In genomic region chr12:124469193-124469888, GRCh38 we compare ENCODE assay signal across 9 cellular contexts.
DNase-seq lines count a peak whose midpoint lies in the region; ATAC-seq, FAIRE-seq and TF ChIP-seq lines count a peak whose summit lies in the region.
"Had no signal": no experiment of that assay in that cellular context is flagged by ENCODE, and none has a peak within 500 bp of the region (broad histone marks: within the 10 kb centered on the region; RNA-seq: fewer than 3 reads in every experiment).

No MANE protein-coding gene starts in this region.

- ATAC-seq in GM21529 (IDR thresholded peaks at IDR 0.05; ENCODE audit: unreplicated experiment), result no peak

- H2AFZ ChIP-seq in OCI-LY7 (ENCODE audit: low read length), result no peak overlapping the region
- no peak overlapping the region for H2AFZ ChIP-seq in endothelial cell of umbilical vein (ENCODE audit: low read depth, low read length)
- no peak overlapping the region for H2AFZ ChIP-seq in smooth muscle cell (ENCODE audit: low read depth)

- no peak for FAIRE-seq in endothelial cell of umbilical vein (lab: Jason Lieb, UNC)

- H3K9ac ChIP-seq in endothelial cell of umbilical vein (replicated peaks; ENCODE audit: extremely low read depth, insufficient read depth, low read length) (no peak overlapping the region), smooth muscle cell (ENCODE audit: low read depth) (no peak overlapping the region)
- H3K9ac ChIP-seq: BLaER1 had no signal

- H3K79me2 ChIP-seq in OCI-LY7 (ENCODE audit: insufficient read depth, low read depth, low read length) (no peaks in the 10 kb centered on the region), endothelial cell of umbilical vein (ENCODE audit: control insufficient read depth, insufficient read depth, low read length) (peaks cover 5% of the 10 kb centered on the region), smooth muscle cell (ENCODE audit: low read depth) (peaks cover 51% of the 10 kb centered on the region)

- H3K4me3 ChIP-seq in OCI-LY7 (ENCODE audit: low read depth, low read length, poor library complexity, severe bottlenecking) (no peak overlapping the region), endothelial cell of umbilical vein (replicated peaks in 1 of 3; ENCODE audit: insufficient read depth in 1 of 3, low read depth in 1 of 3, low read length in 3 of 3) (no peak overlapping the region), smooth muscle cell (no peak overlapping the region)
- H3K4me3 ChIP-seq: BLaER1 had no signal

- BruUV-seq in OCI-LY7 (replicated peaks; lab: Mats Ljungman, UMichigan) (no TSS peak), endothelial cell of umbilical vein (replicated peaks; lab: Mats Ljungman, UMichigan) (no TSS peak)

- 72% methylated on average over 11 of the region's 11 CpGs for WGBS in smooth muscle cell (ENCODE audit: low lambda C conversion rate)

- H4K20me1 ChIP-seq in OCI-LY7 (ENCODE audit: insufficient read depth, low read length) (no peaks in the 10 kb centered on the region), endothelial cell of umbilical vein (replicated peaks; ENCODE audit: control insufficient read depth, extremely low read depth, insufficient read depth, low read length) (no peaks in the 10 kb centered on the region), smooth muscle cell (ENCODE audit: low read depth) (peaks cover 56% of the 10 kb centered on the region)

- intact Hi-C loops in OCI-LY7 (cut with micrococcal nuclease; ENCODE audit: unreplicated experiment) (loop anchor here (5.0 kb wide), 3 partner anchors 77 to 298 kb away; no protein-coding TSS in a partner anchor), endothelial cell of umbilical vein (cut with micrococcal nuclease) (loop anchor here (5.0 kb wide), 1 partner anchor 112 kb away; no protein-coding TSS in a partner anchor)

- dilution Hi-C loops in endothelial cell of umbilical vein (cut with MboI; ENCODE audit: extremely low pct_ligation_motif_present, low sequenced_read_pairs), result no loop called here

- peaks cover 13% of the 10 kb centered on the region for H3F3A ChIP-seq in smooth muscle cell (ENCODE audit: low read depth)

- POLR2A ChIA-PET in OCI-LY7 (lab: Charles Lee) (interaction anchor here (0.7 kb wide), 1 partner anchor 318 kb away, joined by 3 read pairs; no protein-coding TSS in a partner anchor), endothelial cell of umbilical vein (lab: Charles Lee) (no interaction called here)

- no peaks in the 10 kb centered on the region for H3K27me3 ChIP-seq in endothelial cell of umbilical vein (ENCODE audit: control insufficient read depth in 2 of 2, insufficient read depth in 2 of 2, low read length in 2 of 2)
- no peaks in the 10 kb centered on the region for H3K27me3 ChIP-seq in smooth muscle cell (ENCODE audit: low read depth)
- H3K27me3 ChIP-seq: BLaER1 had no signal

- H3K4me1 ChIP-seq in OCI-LY7 (ENCODE audit: insufficient read depth, low read length, poor library complexity, severe bottlenecking) (peaks cover 28% of the 10 kb centered on the region), endothelial cell of umbilical vein (ENCODE audit: control insufficient read depth, extremely low read depth, insufficient read depth, low read length) (peaks cover 12% of the 10 kb centered on the region), smooth muscle cell (ENCODE audit: low read depth) (no peaks in the 10 kb centered on the region)

- peak; percentile 19 for DNase-seq in NCI-H748 (lab: John Stamatoyannopoulos, UW; ENCODE audit: unreplicated experiment)
- DNase-seq in NCI-H748 treated with DMSO at 0.1 percent for 48 hours (lab: John Stamatoyannopoulos, UW), result no peak
- DNase-seq in OCI-LY7 (ENCODE audit: low spot score), result peak; percentile 29
- DNase-seq in endothelial cell of umbilical vein (ENCODE audit: low read depth, low spot score), result no peak
- DNase-seq in smooth muscle cell (lab: John Stamatoyannopoulos, UW; ENCODE audit: unreplicated experiment), result no peak
- no peak for DNase-seq in NCI-H146 (lab: John Stamatoyannopoulos, UW)
- DNase-seq in ecto neural progenitor cell (ENCODE audit: low spot score), result no peak

- H3K36me3 ChIP-seq in OCI-LY7 (ENCODE audit: insufficient read depth, low read length) (peaks cover 71% of the 10 kb centered on the region), endothelial cell of umbilical vein (ENCODE audit: control insufficient read depth in 2 of 2, extremely low read depth in 1 of 2, insufficient read depth in 2 of 2, low read length in 2 of 2) (peaks cover 14 to 34% of the 10 kb centered on the region in 2 experiments), smooth muscle cell (ENCODE audit: low read depth) (peaks cover 12% of the 10 kb centered on the region)

- H3K9me3 ChIP-seq in OCI-LY7 (ENCODE audit: low read length), result peaks cover 35% of the 10 kb centered on the region; the same call in 1 of the 2 replicates
- H3K9me3 ChIP-seq in endothelial cell of umbilical vein (replicated peaks; ENCODE audit: control insufficient read depth, insufficient read depth, low read length), result peaks cover 2% of the 10 kb centered on the region
- no peaks in the 10 kb centered on the region for H3K9me3 ChIP-seq in smooth muscle cell (replicated peaks; ENCODE audit: low read depth)

- H3K4me2 ChIP-seq in OCI-LY7 (ENCODE audit: low read length), result no peak overlapping the region
- H3K4me2 ChIP-seq in endothelial cell of umbilical vein (ENCODE audit: insufficient read depth, low read length), result no peak overlapping the region
- no peak overlapping the region for H3K4me2 ChIP-seq in smooth muscle cell
- H3K4me2 ChIP-seq: BLaER1 had no signal

- H3K27ac ChIP-seq in OCI-LY7 (ENCODE audit: low read depth, low read length, poor library complexity, severe bottlenecking), result no peak overlapping the region
- no peak overlapping the region for H3K27ac ChIP-seq in endothelial cell of umbilical vein (ENCODE audit: insufficient read depth, low read depth, low read length)
- H3K27ac ChIP-seq in smooth muscle cell (ENCODE audit: low read depth), result no peak overlapping the region
- H3K27ac ChIP-seq: BLaER1 had no signal

- CTCF ChIA-PET in OCI-LY7 (lab: Charles Lee; ENCODE audit: unreplicated experiment) (no interaction called here), endothelial cell of umbilical vein (lab: Charles Lee) (interaction anchor here (1.4 kb wide), 1 partner anchor 89 kb away, joined by 4 read pairs; no protein-coding TSS in a partner anchor)

- TF ChIP-seq CTCF in OCI-LY7 (conservative IDR thresholded peaks at IDR 0.05; ENCODE audit: low read length), result peak; percentile 88
- TF ChIP-seq CTCF in endothelial cell of umbilical vein (IDR thresholded peaks at IDR 0.05; ENCODE audit: extremely low read depth in 1 of 2, insufficient read depth in 1 of 2, low read depth in 1 of 2, low read length in 2 of 2), result peak; percentile 60 to 67
- peak; percentile 91 for TF ChIP-seq CTCF in smooth muscle cell (IDR thresholded peaks at IDR 0.05; ENCODE audit: borderline replicate concordance, insufficient read depth, poor library complexity, severe bottlenecking)

- TF ChIP-seq POLR2A in endothelial cell of umbilical vein (IDR thresholded peaks at IDR 0.05; ENCODE audit: low read depth, low read length), result no peak

- H3K9me1 ChIP-seq in endothelial cell of umbilical vein (replicated peaks; ENCODE audit: control insufficient read depth, extremely low read depth, insufficient read depth, low read length), result no peaks in the 10 kb centered on the region

- H3K9me2 ChIP-seq in OCI-LY7 (ENCODE audit: insufficient read depth, low read length), result no peaks in the 10 kb centered on the region

TF ChIP-seq in endothelial cell of umbilical vein, 7 proteins besides CTCF, POLR2A, EP300 and RAD21:
- TF ChIP-seq, protein P1, sequence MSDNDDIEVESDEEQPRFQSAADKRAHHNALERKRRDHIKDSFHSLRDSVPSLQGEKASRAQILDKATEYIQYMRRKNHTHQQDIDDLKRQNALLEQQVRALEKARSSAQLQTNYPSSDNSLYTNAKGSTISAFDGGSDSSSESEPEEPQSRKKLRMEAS (IDR thresholded peaks at IDR 0.05; ENCODE audit: insufficient read depth, insufficient read length), result no peak
- no peak for TF ChIP-seq MYC (IDR thresholded peaks at IDR 0.05; ENCODE audit: low read depth, low read length)

Comparison
In these comparisons a context has a peak if more than half of its experiments do, and no peak if none do; other contexts are left out.
1. DNase-seq: peak in NCI-H748 (single experiment) and OCI-LY7 (single experiment); none in NCI-H748 treated with DMSO at 0.1 percent for 48 hours (single experiment), endothelial cell of umbilical vein (single experiment), smooth muscle cell (single experiment), NCI-H146 (single experiment) and ecto neural progenitor cell (single experiment).
2. Peak in every context shown above with its lines, with median percentiles within 50 percentile points of each other: CTCF ChIP-seq.